ENCODE assay signal across 17 cellular contexts in genomic region chr18:26648509-26649192, GRCh38.
DNase-seq lines count a peak whose midpoint lies in the region; ATAC-seq, FAIRE-seq and TF ChIP-seq lines count a peak whose summit lies in the region.
"Had no signal": no experiment of that assay in that cellular context is flagged by ENCODE, and none has a peak within 500 bp of the region (broad histone marks: within the 10 kb centered on the region; RNA-seq: fewer than 3 reads in every experiment).

No MANE protein-coding gene starts in this region.

- H3K4me2 ChIP-seq in GM12878 (ENCODE audit: control insufficient read depth, insufficient read depth), result no peak overlapping the region; the same call in 1 of the 2 replicates

- in situ Hi-C loops in GM12878 (cut with MboI), result loop anchor here (5.0 kb wide), 2 partner anchors 241 to 341 kb away; no protein-coding TSS in a partner anchor

- no peak for FAIRE-seq in GM12878 (lab: Jason Lieb, UNC)
- FAIRE-seq: H1, HepG2 had no signal

- no peak for TF ChIP-seq EP300 in GM12878 (IDR thresholded peaks at IDR 0.05; ENCODE audit: borderline replicate concordance in 1 of 2, control insufficient read depth in 1 of 2, low read depth in 2 of 2, low read length in 2 of 2)

- H3K9me3 Mint-ChIP-seq in activated T-cell treated with anti-CD3 and anti-CD28 coated beads, Interleukin-2, amount 50 U/mL, for 72 hours, result no peaks in the 10 kb centered on the region
- H3K9me3 Mint-ChIP-seq in activated T-cell treated with anti-CD3 and anti-CD28 coated beads, Interleukin-2, amount 50 U/mL, for 24 hours, result no peaks in the 10 kb centered on the region
- H3K9me3 Mint-ChIP-seq in activated CD8-positive, alpha-beta T cell treated with anti-CD3 and anti-CD28 coated beads, Interleukin-2, amount 10 ng/mL, durations not matched to agents 7 days and 5 days (ENCODE audit: insufficient read depth), result no peaks in the 10 kb centered on the region

- no peak for TF ChIP-seq RAD21 in GM12878 (IDR thresholded peaks at IDR 0.05; ENCODE audit: insufficient read depth, low read depth, low read length)

- no peak overlapping the region for H3K4me3 ChIP-seq in GM12878
- H3K4me3 ChIP-seq: SJSA1 had no signal

- H3K27ac ChIP-seq in GM12878 (ENCODE audit: control insufficient read depth, insufficient read depth), result no peak overlapping the region
- H3K27ac ChIP-seq: SJSA1 had no signal

- RAD21 ChIA-PET in GM12878 (lab: Charles Lee; ENCODE audit: unreplicated experiment), result interaction anchor here (0.6 to 2.4 kb wide), 3 partner anchors 99 to 243 kb away, joined by 3 to 12 read pairs (median 3); no protein-coding TSS in a partner anchor

- TF ChIP-seq CTCF in GM20000 (IDR thresholded peaks at IDR 0.05; ENCODE audit: extremely low read depth, missing control alignments) (no peak), GM12878 (IDR thresholded peaks at IDR 0.05 in 2 of 3, conservative IDR thresholded peaks at IDR 0.05 in 1 of 3; ENCODE audit: control insufficient read depth in 2 of 3, extremely low read depth in 1 of 3, insufficient read depth in 1 of 3, low read depth in 3 of 3, low read length in 3 of 3) (no peak)

- H3K79me2 ChIP-seq in GM12878 (ENCODE audit: control insufficient read depth, insufficient read depth, low read length), result no peaks in the 10 kb centered on the region

- no peaks in the 10 kb centered on the region for H3K36me3 Mint-ChIP-seq in activated T-cell treated with anti-CD3 and anti-CD28 coated beads, Interleukin-2, amount 50 U/mL, for 72 hours (ENCODE audit: insufficient read depth in 2 of 2)
- H3K36me3 Mint-ChIP-seq in activated T-cell treated with anti-CD3 and anti-CD28 coated beads, Interleukin-2, amount 50 U/mL, for 24 hours (ENCODE audit: low read depth), result no peaks in the 10 kb centered on the region
- H3K36me3 Mint-ChIP-seq in activated CD8-positive, alpha-beta T cell treated with anti-CD3 and anti-CD28 coated beads, Interleukin-2, amount 10 ng/mL, durations not matched to agents 7 days and 5 days (ENCODE audit: low read depth), result no peaks in the 10 kb centered on the region

- CTCF ChIA-PET in GM12878 (lab: Yijun Ruan, JAX), result interaction anchor here (0.8 to 3.1 kb wide), 9 partner anchors 62 to 340 kb away, joined by 3 to 35 read pairs (median 3); no protein-coding TSS in a partner anchor
- CTCF ChIA-PET in activated CD8-positive, alpha-beta T cell treated with anti-CD3 and anti-CD28 coated beads, Interleukin-2, amount 10 ng/mL, durations not matched to agents 7 days and 5 days (lab: Charles Lee), result interaction anchor here (0.9 to 1.2 kb wide), 2 partner anchors 27 to 61 kb away, joined by 4 to 6 read pairs; no protein-coding TSS in a partner anchor

- H3K9ac ChIP-seq in GM12878 (ENCODE audit: control insufficient read depth, insufficient read depth, low read length), result no peak overlapping the region

- peak; percentile 15 to 54 for ATAC-seq in activated T-cell treated with anti-CD3 and anti-CD28 coated beads, Interleukin-2, amount 50 U/mL, for 72 hours (replicated peaks in 1 of 2)
- ATAC-seq in GM12878, result peak; percentile 57
- no peak for ATAC-seq in activated CD8-positive, alpha-beta T cell treated with anti-CD3 and anti-CD28 coated beads, Interleukin-2, amount 10 ng/mL, durations not matched to agents 7 days and 5 days
- ATAC-seq: PC-3 had no signal

- peaks cover 2 to 11% of the 10 kb centered on the region in 2 experiments for H3K27me3 ChIP-seq in GM12878 (replicated peaks in 1 of 2; ENCODE audit: control insufficient read depth in 2 of 2, insufficient read depth in 2 of 2, low read length in 1 of 2)

- no peak overlapping the region for H3K27ac Mint-ChIP-seq in activated T-cell treated with anti-CD3 and anti-CD28 coated beads, Interleukin-2, amount 50 U/mL, for 72 hours
- H3K27ac Mint-ChIP-seq in activated T-cell treated with anti-CD3 and anti-CD28 coated beads, Interleukin-2, amount 50 U/mL, for 24 hours, result no peak overlapping the region
- no peak overlapping the region for H3K27ac Mint-ChIP-seq in activated CD8-positive, alpha-beta T cell treated with anti-CD3 and anti-CD28 coated beads, Interleukin-2, amount 10 ng/mL, durations not matched to agents 7 days and 5 days

- SMC1A ChIA-PET in GM12878 (lab: Charles Lee; ENCODE audit: uncharacterized antibody, unreplicated experiment), result interaction anchor here (1.1 to 2.5 kb wide), 6 partner anchors 103 to 340 kb away, joined by 3 to 18 read pairs (median 6); no protein-coding TSS in a partner anchor

- no peak overlapping the region for H3K4me3 Mint-ChIP-seq in activated T-cell treated with anti-CD3 and anti-CD28 coated beads, Interleukin-2, amount 50 U/mL, for 72 hours
- no peak overlapping the region for H3K4me3 Mint-ChIP-seq in activated T-cell treated with anti-CD3 and anti-CD28 coated beads, Interleukin-2, amount 50 U/mL, for 24 hours
- H3K4me3 Mint-ChIP-seq in activated CD8-positive, alpha-beta T cell treated with anti-CD3 and anti-CD28 coated beads, Interleukin-2, amount 10 ng/mL, durations not matched to agents 7 days and 5 days, result no peak overlapping the region

- no peak for TF ChIP-seq POLR2A in GM12878 (IDR thresholded peaks at IDR 0.05; ENCODE audit: low read depth, low read length)

- H3K36me3 ChIP-seq in GM12878 (ENCODE audit: control insufficient read depth in 2 of 2, insufficient read depth in 2 of 2, low read length in 1 of 2), result no peaks in the 10 kb centered on the region
- H3K36me3 ChIP-seq: SJSA1 had no signal

- H3K4me1 Mint-ChIP-seq in activated T-cell treated with anti-CD3 and anti-CD28 coated beads, Interleukin-2, amount 50 U/mL, for 72 hours (ENCODE audit: low read depth), result no peaks in the 10 kb centered on the region
- no peaks in the 10 kb centered on the region for H3K4me1 Mint-ChIP-seq in activated T-cell treated with anti-CD3 and anti-CD28 coated beads, Interleukin-2, amount 50 U/mL, for 24 hours (ENCODE audit: low read depth)
- no peaks in the 10 kb centered on the region for H3K4me1 Mint-ChIP-seq in activated CD8-positive, alpha-beta T cell treated with anti-CD3 and anti-CD28 coated beads, Interleukin-2, amount 10 ng/mL, durations not matched to agents 7 days and 5 days (ENCODE audit: low read depth)

- no peak for DNase-seq in activated T-cell treated with anti-CD3 and anti-CD28 coated beads, Interleukin-2, amount 50 U/mL, for 72 hours
- DNase-seq in activated T-cell treated with anti-CD3 and anti-CD28 coated beads, Interleukin-2, amount 50 U/mL, for 24 hours, result no peak
- peak; percentile 17 for DNase-seq in GM20000 (ENCODE audit: low spot score)
- DNase-seq in GM12878 (ENCODE audit: low read depth, low spot score), result no peak
- DNase-seq in stimulated activated CD4-positive, alpha-beta T cell treated with anti-CD3 and anti-CD28 coated beads, Interleukin-4, amount 100 ng/mL, for 24 hours, result no peak
- DNase-seq in D341Med (ENCODE audit: low spot score), result no peak
- DNase-seq in activated CD8-positive, alpha-beta T cell treated with anti-CD3 and anti-CD28 coated beads, Interleukin-2, amount 10 ng/mL, durations not matched to agents 7 days and 5 days, result no peak
- DNase-seq: C1 segment of cervical spinal cord, DMS153, EL, NCI-H1092, NCI-H345, NCI-H69, PC-3 had no signal

- H4K20me1 ChIP-seq in GM12878 (ENCODE audit: control insufficient read depth, insufficient read depth), result no peaks in the 10 kb centered on the region

- 10% methylated on average over 6 of the region's 6 CpGs for WGBS in GM12878 (ENCODE audit: insufficient coverage, insufficient replicate concordance, low lambda C conversion rate, missing lambda C conversion rate)

- intact Hi-C loops in GM12878 (cut with micrococcal nuclease; ENCODE audit: unreplicated experiment), result loop anchor here (1.0 to 5.0 kb wide), 4 partner anchors 101 to 341 kb away; partner anchors contain the start of gene KCTD1

- peaks cover 8% of the 10 kb centered on the region for H3K4me1 ChIP-seq in GM12878 (ENCODE audit: control insufficient read depth, insufficient read depth, low read length)
- H3K4me1 ChIP-seq: SJSA1 had no signal

- BruUV-seq in GM12878 (replicated peaks; lab: Mats Ljungman, UMichigan), result no TSS peak

- POLR2A ChIA-PET in GM12878 (lab: Charles Lee), result no interaction called here
- POLR2A ChIA-PET in activated CD8-positive, alpha-beta T cell treated with anti-CD3 and anti-CD28 coated beads, Interleukin-2, amount 10 ng/mL, durations not matched to agents 7 days and 5 days (lab: Charles Lee), result no interaction called here

- peaks cover 30% of the 10 kb centered on the region for H3K27me3 Mint-ChIP-seq in activated T-cell treated with anti-CD3 and anti-CD28 coated beads, Interleukin-2, amount 50 U/mL, for 72 hours (ENCODE audit: low read depth)
- H3K27me3 Mint-ChIP-seq in activated T-cell treated with anti-CD3 and anti-CD28 coated beads, Interleukin-2, amount 50 U/mL, for 24 hours, result peaks cover 33% of the 10 kb centered on the region
- H3K27me3 Mint-ChIP-seq in activated CD8-positive, alpha-beta T cell treated with anti-CD3 and anti-CD28 coated beads, Interleukin-2, amount 10 ng/mL, durations not matched to agents 7 days and 5 days (ENCODE audit: low read depth), result peaks cover 34% of the 10 kb centered on the region

- no peak overlapping the region for H2AFZ ChIP-seq in GM12878 (ENCODE audit: control insufficient read depth, low read depth, low read length)

- no peaks in the 10 kb centered on the region for H3K9me3 ChIP-seq in GM12878 (replicated peaks; ENCODE audit: control insufficient read depth, insufficient read depth, low read length)
- H3K9me3 ChIP-seq: SJSA1 had no signal

TF ChIP-seq in GM12878, 131 proteins besides CTCF, POLR2A, EP300 and RAD21 (continues in another document):
- no peak for TF ChIP-seq SPI1 (IDR thresholded peaks at IDR 0.05; ENCODE audit: borderline replicate concordance, insufficient read depth, low read depth, low read length)
- TF ChIP-seq RELA (IDR thresholded peaks at IDR 0.05; ENCODE audit: borderline replicate concordance, partially characterized antibody), result no peak
